In genomic region chr2:12288048-12288447, GRCh38 we compare ENCODE assay signal across 22 cellular contexts.
"Had no signal": no experiment of that assay in that cellular context is flagged by ENCODE, and none has a peak within 500 bp of the region (broad histone marks: within the 10 kb centered on the region; RNA-seq: fewer than 3 reads in every experiment).

No MANE protein-coding gene starts in this region.

- H3K36me3 ChIP-seq: esophagus squamous epithelium, gastroesophageal sphincter, prostate gland had no signal

- DNase-seq: activated CD4-positive, alpha-beta T cell treated with anti-CD3 and anti-CD28 coated beads for 1 hour; activated CD4-positive, alpha-beta T cell treated with anti-CD3 and anti-CD28 coated beads, Interleukin-2, amount 50 U/mL, for 1 hour; activated CD8-positive, alpha-beta memory T cell treated with anti-CD3 and anti-CD28 coated beads, Interleukin-2, amount 50 U/mL, for 4 hours; activated CD8-positive, alpha-beta T cell treated with anti-CD3 and anti-CD28 coated beads, Interleukin-2, amount 10 ng/mL, durations not matched to agents 7 days and 5 days; activated naive CD4-positive, alpha-beta T cell treated with Interleukin-2 at 50 U/mL for 16 hours; activated naive CD8-positive, alpha-beta T cell treated with anti-CD3 and anti-CD28 coated beads for 36 hours; activated T-cell treated with anti-CD3 and anti-CD28 coated beads, Interleukin-2, amount 50 U/mL, for 24 hours; central memory CD4-positive, alpha-beta T cell; effector memory CD4-positive, alpha-beta T cell; esophagus squamous epithelium; head of caudate nucleus; islet precursor cell; left colon; midbrain; natural killer cell; stimulated activated CD4-positive, alpha-beta T cell treated with anti-CD3 and anti-CD28 coated beads, Interleukin-4, amount 100 ng/mL, for 24 hours; stimulated activated naive CD4-positive, alpha-beta T cell treated with Interleukin-2 at 50 U/mL for 16 hours; T-helper 1 cell had no signal

- H3K4me3 Mint-ChIP-seq: activated CD8-positive, alpha-beta T cell treated with anti-CD3 and anti-CD28 coated beads, Interleukin-2, amount 10 ng/mL, durations not matched to agents 7 days and 5 days; activated naive CD8-positive, alpha-beta T cell treated with anti-CD3 and anti-CD28 coated beads for 36 hours; activated T-cell treated with anti-CD3 and anti-CD28 coated beads, Interleukin-2, amount 50 U/mL, for 24 hours; natural killer cell had no signal

- H3K27me3 Mint-ChIP-seq: activated naive CD8-positive, alpha-beta T cell treated with anti-CD3 and anti-CD28 coated beads for 36 hours had no signal

- H3K27ac Mint-ChIP-seq: activated CD8-positive, alpha-beta T cell treated with anti-CD3 and anti-CD28 coated beads, Interleukin-2, amount 10 ng/mL, durations not matched to agents 7 days and 5 days; activated naive CD8-positive, alpha-beta T cell treated with anti-CD3 and anti-CD28 coated beads for 36 hours; activated T-cell treated with anti-CD3 and anti-CD28 coated beads, Interleukin-2, amount 50 U/mL, for 24 hours; activated T-helper 2 cell treated with anti-CD3 and anti-CD28 coated beads, Interferon-gamma antibody, Interleukin-2, Interleukin-4, amounts not matched to agents 10 μg/mL and 5 μg/mL and 100 μg/mL, durations not matched to agents 14 hours and 24 hours and 36 hours; natural killer cell had no signal

- H3K27ac ChIP-seq: prostate gland had no signal

- ATAC-seq: activated CD8-positive, alpha-beta T cell treated with anti-CD3 and anti-CD28 coated beads, Interleukin-2, amount 10 ng/mL, durations not matched to agents 7 days and 5 days; left colon had no signal

- H3K9me3 ChIP-seq: esophagus squamous epithelium, gastroesophageal sphincter, prostate gland had no signal

- H3K4me3 ChIP-seq: gastroesophageal sphincter, lung, prostate gland had no signal

- H3K9me3 Mint-ChIP-seq: natural killer cell had no signal

- H3K4me1 ChIP-seq: gastroesophageal sphincter, prostate gland had no signal

- H3K27me3 ChIP-seq: esophagus squamous epithelium, gastroesophageal sphincter had no signal
